Comparison of ENCODE assay signal across 12 cellular contexts in genomic region chr15:75167588-75168076, GRCh38. TPM values are rescaled to one million over a fixed set of nuclear protein-coding genes. Genes with fewer than 3 reads are reported as not detected.
A peak's percentile ranks its signal among the peaks of the same experiment; 100 is the strongest.
DNase-seq lines count a peak whose midpoint lies in the region; TF ChIP-seq lines count a peak whose summit lies in the region.
"Had no signal": no experiment of that assay in that cellular context is flagged by ENCODE, and none has a peak within 500 bp of the region (broad histone marks: within the 10 kb centered on the region; RNA-seq: fewer than 3 reads in every experiment).

No MANE protein-coding gene starts in this region.

- no peak for TF ChIP-seq CTCF in cardiac fibroblast (IDR thresholded peaks at IDR 0.05; ENCODE audit: low read depth, low read length)
- TF ChIP-seq CTCF in osteoblast (IDR thresholded peaks at IDR 0.05; ENCODE audit: extremely low read depth, low read depth, low read length) = no peak

- DNase-seq in activated effector memory CD4-positive, alpha-beta T cell treated with anti-CD3 and anti-CD28 coated beads, Interleukin-2, amount 50 U/mL, for 16 hours = peak; percentile 62
- DNase-seq in activated effector memory CD4-positive, alpha-beta T cell treated with Interleukin-2 at 50 U/mL for 16 hours = no peak
- DNase-seq in RKO (ENCODE audit: low spot score) (peak; percentile 62), cardiac fibroblast (ENCODE audit: low read depth in 2 of 2) (peak; percentile 55 to 88), posterior vena cava (ENCODE audit: low spot score) (peak; percentile 70), immature natural killer cell (no peak), osteoblast (ENCODE audit: insufficient read length, low spot score, missing footprints) (no peak), 8988T (no peak)
- DNase-seq: cerebellar nuclear complex, DND-41, NCI-H1694 had no signal

- H3K4me1 ChIP-seq in osteoblast (ENCODE audit: insufficient read depth, low read length) = peaks cover 18% of the 10 kb centered on the region

- H2AFZ ChIP-seq in osteoblast (ENCODE audit: low read length) = no peak overlapping the region
- H2AFZ ChIP-seq: parathyroid adenoma had no signal

- no peak overlapping the region for H3K27ac ChIP-seq in osteoblast (ENCODE audit: low read depth, low read length)
- H3K27ac ChIP-seq: parathyroid adenoma had no signal

- intact Hi-C loops in posterior vena cava (cut with DNase I) = no loop called here

- no peak overlapping the region for H3K4me3 Mint-ChIP-seq in immature natural killer cell

- no peaks in the 10 kb centered on the region for H3K79me2 ChIP-seq in osteoblast (ENCODE audit: insufficient read depth, low read length)
- H3K79me2 ChIP-seq: parathyroid adenoma had no signal

- H3K4me1 Mint-ChIP-seq in immature natural killer cell = peaks cover 23 to 44% of the 10 kb centered on the region in 2 donors

- no peaks in the 10 kb centered on the region for H3K9me3 ChIP-seq in osteoblast (ENCODE audit: low read depth, low read length)

- H3K36me3 ChIP-seq in osteoblast (ENCODE audit: insufficient read depth, low read length) = no peaks in the 10 kb centered on the region

- peaks cover 0 to 4% (median 0%) of the 10 kb centered on the region in 3 donors for H3K36me3 Mint-ChIP-seq in immature natural killer cell

- H3K27ac Mint-ChIP-seq in immature natural killer cell = peak overlapping the region in 3 of 6 donors; percentile 25 to 61 (median 37)

- no peaks in the 10 kb centered on the region for H3K9me3 Mint-ChIP-seq in immature natural killer cell

- no peak overlapping the region for H3K4me2 ChIP-seq in osteoblast (ENCODE audit: insufficient read depth, low read length)

- H4K20me1 ChIP-seq in osteoblast (ENCODE audit: insufficient read depth, low read length) = no peaks in the 10 kb centered on the region

- H3K4me3 ChIP-seq in cardiac fibroblast (replicated peaks in 1 of 2; ENCODE audit: low read depth in 2 of 2, low read length in 2 of 2) = no peak overlapping the region
- H3K4me3 ChIP-seq in osteoblast (ENCODE audit: insufficient read depth, low read length) = no peak overlapping the region

- no peaks in the 10 kb centered on the region for H3K27me3 ChIP-seq in osteoblast (ENCODE audit: insufficient read depth, low read length)

- H3K27me3 Mint-ChIP-seq in immature natural killer cell (ENCODE audit: low read depth in 3 of 3) = peaks cover 0 to 2% (median 0%) of the 10 kb centered on the region in 3 donors

RNA-seq across cellular contexts. Expression of gene C15orf39, which starts 34.0 kb away (rescaled TPM):
- total RNA-seq in posterior vena cava (10 to 100 TPM; 25.8 to 26.4 TPM), osteoblast (4.7 and 6.5 TPM in 2 replicates)
- polyA plus RNA-seq in immature natural killer cell = 10 to 100 TPM in 1 of 3 donors, 1 to 10 TPM in 2; 3.8 to 14.0 (median 4.7) TPM

Comparison
In these comparisons a context has a peak if more than half of its experiments do, and no peak if none do; other contexts are left out.
1. DNase-seq: peak in activated effector memory CD4-positive, alpha-beta T cell treated with anti-CD3 and anti-CD28 coated beads, Interleukin-2, amount 50 U/mL, for 16 hours (single experiment), RKO (single experiment), cardiac fibroblast (2 of 2) and posterior vena cava (single experiment); none in activated effector memory CD4-positive, alpha-beta T cell treated with Interleukin-2 at 50 U/mL for 16 hours (single experiment), immature natural killer cell (0 of 3), osteoblast (single experiment) and 8988T (single experiment).